1 cellular context compared by ENCODE assay signal in genomic region chr17:27579897-27580321, GRCh38.
TF ChIP-seq lines count a peak whose summit lies in the region.

No MANE protein-coding gene starts in this region.

TF ChIP-seq in IMR-90, 13 proteins besides CTCF, POLR2A, EP300 and RAD21:
- TF ChIP-seq MXI1 (IDR thresholded peaks at IDR 0.05; ENCODE audit: borderline replicate concordance, low read depth, low read length) (no peak), USF2 (IDR thresholded peaks at IDR 0.05; ENCODE audit: low read depth, low read length) (no peak), BHLHE40 (IDR thresholded peaks at IDR 0.05; ENCODE audit: low read depth, low read length) (no peak), CEBPB (IDR thresholded peaks at IDR 0.05; ENCODE audit: low read depth, low read length) (no peak), MAZ (IDR thresholded peaks at IDR 0.05; ENCODE audit: borderline replicate concordance, low read depth, low read length) (no peak), SMC3 (IDR thresholded peaks at IDR 0.05; ENCODE audit: low read depth, low read length) (no peak), RCOR1 (IDR thresholded peaks at IDR 0.05; ENCODE audit: insufficient replicate concordance, low read length) (no peak)
